ENCODE assay signal across 1 cellular context in genomic region chr11:26571861-26572654, GRCh38.
TF ChIP-seq lines count a peak whose summit lies in the region.

TSS of gene MUC15 (minus strand) at chr11:26572263. CDS start at chr11:26567094, 5,169 bp downstream.

TF ChIP-seq in H1, 55 proteins besides CTCF, POLR2A, EP300 and RAD21:
- TF ChIP-seq NRF1 (IDR thresholded peaks at IDR 0.05; ENCODE audit: low read depth, low read length): no peak
- TF ChIP-seq ASH2L (IDR thresholded peaks at IDR 0.05; ENCODE audit: low read length): peak; percentile 56
TF ChIP-seq in H1: peak in this region for 1.
